1 cellular context compared by ENCODE assay signal in the genomic region with DNA sequence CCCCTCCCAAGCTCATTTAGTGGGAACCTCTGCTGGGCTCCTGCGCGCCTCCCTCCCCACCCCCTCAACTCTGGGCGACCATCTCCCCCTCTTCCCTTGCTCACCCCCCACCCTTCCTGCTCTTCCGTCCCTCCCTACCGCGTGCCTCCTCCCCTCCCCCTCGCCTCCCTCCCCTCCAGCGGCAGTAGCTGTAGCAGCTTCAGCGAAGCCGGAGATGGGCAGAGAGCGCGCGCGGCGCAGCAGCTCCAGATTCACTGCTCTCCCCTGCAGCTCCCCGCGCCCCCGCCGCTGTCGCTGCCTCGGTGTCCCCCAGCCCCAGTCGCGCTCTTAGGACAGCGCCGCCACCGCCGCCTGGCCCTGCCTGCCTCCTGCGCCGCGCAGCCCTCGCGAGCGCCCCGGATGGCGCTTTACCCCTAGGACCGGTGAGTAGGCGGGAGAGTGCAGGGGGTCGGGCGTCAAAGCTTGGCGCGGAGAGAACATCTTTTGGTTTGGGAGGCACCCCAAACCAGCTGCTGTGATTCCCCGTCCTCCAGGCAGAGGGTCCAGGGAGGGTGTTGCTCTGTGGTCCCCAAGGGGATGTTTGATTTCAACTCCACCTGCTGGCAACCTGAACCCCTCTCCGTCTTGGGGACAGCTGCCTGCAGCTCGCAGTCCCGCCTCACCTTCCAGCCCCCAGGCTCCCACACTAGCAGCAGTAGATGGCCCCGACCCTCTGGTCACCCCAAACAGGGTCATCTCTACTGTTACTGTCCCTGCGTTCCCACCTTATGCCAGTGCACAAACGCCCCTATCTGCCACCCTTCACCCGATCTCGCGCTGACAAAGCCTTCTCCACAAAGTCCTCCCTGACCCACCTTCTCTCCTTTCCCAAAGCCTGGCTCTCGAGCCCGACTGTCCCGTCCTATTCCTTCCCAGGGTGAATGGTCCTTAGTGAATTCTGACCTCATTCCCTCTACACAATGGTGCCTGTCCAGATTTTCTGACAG.
TF ChIP-seq lines count a peak whose summit lies in the region.

A gene (plus strand): TSS at position 184 of the 986 bp plus-strand sequence. CDS start 187,182 bp downstream, outside the sequence.

TF ChIP-seq in GM23338, 12 proteins besides CTCF, POLR2A, EP300 and RAD21 (continued from another document):
- TF ChIP-seq, protein P1, sequence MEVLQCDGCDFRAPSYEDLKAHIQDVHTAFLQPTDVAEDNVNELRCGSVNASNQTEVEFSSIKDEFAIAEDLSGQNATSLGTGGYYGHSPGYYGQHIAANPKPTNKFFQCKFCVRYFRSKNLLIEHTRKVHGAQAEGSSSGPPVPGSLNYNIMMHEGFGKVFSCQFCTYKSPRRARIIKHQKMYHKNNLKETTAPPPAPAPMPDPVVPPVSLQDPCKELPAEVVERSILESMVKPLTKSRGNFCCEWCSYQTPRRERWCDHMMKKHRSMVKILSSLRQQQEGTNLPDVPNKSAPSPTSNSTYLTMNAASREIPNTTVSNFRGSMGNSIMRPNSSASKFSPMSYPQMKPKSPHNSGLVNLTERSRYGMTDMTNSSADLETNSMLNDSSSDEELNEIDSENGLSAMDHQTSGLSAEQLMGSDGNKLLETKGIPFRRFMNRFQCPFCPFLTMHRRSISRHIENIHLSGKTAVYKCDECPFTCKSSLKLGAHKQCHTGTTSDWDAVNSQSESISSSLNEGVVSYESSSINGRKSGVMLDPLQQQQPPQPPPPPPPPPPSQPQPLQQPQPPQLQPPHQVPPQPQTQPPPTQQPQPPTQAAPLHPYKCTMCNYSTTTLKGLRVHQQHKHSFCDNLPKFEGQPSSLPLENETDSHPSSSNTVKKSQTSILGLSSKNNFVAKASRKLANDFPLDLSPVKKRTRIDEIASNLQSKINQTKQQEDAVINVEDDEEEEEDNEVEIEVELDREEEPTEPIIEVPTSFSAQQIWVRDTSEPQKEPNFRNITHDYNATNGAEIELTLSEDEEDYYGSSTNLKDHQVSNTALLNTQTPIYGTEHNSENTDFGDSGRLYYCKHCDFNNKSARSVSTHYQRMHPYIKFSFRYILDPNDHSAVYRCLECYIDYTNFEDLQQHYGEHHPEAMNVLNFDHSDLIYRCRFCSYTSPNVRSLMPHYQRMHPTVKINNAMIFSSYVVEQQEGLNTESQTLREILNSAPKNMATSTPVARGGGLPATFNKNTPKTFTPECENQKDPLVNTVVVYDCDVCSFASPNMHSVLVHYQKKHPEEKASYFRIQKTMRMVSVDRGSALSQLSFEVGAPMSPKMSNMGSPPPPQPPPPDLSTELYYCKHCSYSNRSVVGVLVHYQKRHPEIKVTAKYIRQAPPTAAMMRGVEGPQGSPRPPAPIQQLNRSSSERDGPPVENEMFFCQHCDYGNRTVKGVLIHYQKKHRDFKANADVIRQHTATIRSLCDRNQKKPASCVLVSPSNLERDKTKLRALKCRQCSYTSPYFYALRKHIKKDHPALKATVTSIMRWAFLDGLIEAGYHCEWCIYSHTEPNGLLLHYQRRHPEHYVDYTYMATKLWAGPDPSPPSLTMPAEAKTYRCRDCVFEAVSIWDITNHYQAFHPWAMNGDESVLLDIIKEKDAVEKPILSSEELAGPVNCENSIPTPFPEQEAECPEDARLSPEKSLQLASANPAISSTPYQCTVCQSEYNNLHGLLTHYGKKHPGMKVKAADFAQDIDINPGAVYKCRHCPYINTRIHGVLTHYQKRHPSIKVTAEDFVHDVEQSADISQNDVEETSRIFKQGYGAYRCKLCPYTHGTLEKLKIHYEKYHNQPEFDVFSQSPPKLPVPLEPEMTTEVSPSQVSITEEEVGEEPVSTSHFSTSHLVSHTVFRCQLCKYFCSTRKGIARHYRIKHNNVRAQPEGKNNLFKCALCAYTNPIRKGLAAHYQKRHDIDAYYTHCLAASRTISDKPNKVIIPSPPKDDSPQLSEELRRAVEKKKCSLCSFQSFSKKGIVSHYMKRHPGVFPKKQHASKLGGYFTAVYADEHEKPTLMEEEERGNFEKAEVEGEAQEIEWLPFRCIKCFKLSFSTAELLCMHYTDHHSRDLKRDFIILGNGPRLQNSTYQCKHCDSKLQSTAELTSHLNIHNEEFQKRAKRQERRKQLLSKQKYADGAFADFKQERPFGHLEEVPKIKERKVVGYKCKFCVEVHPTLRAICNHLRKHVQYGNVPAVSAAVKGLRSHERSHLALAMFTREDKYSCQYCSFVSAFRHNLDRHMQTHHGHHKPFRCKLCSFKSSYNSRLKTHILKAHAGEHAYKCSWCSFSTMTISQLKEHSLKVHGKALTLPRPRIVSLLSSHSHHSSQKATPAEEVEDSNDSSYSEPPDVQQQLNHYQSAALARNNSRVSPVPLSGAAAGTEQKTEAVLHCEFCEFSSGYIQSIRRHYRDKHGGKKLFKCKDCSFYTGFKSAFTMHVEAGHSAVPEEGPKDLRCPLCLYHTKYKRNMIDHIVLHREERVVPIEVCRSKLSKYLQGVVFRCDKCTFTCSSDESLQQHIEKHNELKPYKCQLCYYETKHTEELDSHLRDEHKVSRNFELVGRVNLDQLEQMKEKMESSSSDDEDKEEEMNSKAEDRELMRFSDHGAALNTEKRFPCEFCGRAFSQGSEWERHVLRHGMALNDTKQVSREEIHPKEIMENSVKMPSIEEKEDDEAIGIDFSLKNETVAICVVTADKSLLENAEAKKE (CRISPR knock-in tag; IDR thresholded peaks at IDR 0.05): 0 out of 2 replicates have a peak, but pooled peaks have one; percentile 27
- TF ChIP-seq EZH2phosphoT487 (IDR thresholded peaks at IDR 0.05; ENCODE audit: unreplicated experiment): no peak
- TF ChIP-seq NANOG (IDR thresholded peaks at IDR 0.05; ENCODE audit: borderline replicate concordance): no peak
- TF ChIP-seq STAT1 (IDR thresholded peaks at IDR 0.05; ENCODE audit: unreplicated experiment): no peak
- no peak for TF ChIP-seq ZNF114 (CRISPR knock-in tag; IDR thresholded peaks at IDR 0.05)
- TF ChIP-seq POLR2AphosphoS5 (IDR thresholded peaks at IDR 0.05; ENCODE audit: low read depth): peak; percentile 70
- TF ChIP-seq, protein P2, sequence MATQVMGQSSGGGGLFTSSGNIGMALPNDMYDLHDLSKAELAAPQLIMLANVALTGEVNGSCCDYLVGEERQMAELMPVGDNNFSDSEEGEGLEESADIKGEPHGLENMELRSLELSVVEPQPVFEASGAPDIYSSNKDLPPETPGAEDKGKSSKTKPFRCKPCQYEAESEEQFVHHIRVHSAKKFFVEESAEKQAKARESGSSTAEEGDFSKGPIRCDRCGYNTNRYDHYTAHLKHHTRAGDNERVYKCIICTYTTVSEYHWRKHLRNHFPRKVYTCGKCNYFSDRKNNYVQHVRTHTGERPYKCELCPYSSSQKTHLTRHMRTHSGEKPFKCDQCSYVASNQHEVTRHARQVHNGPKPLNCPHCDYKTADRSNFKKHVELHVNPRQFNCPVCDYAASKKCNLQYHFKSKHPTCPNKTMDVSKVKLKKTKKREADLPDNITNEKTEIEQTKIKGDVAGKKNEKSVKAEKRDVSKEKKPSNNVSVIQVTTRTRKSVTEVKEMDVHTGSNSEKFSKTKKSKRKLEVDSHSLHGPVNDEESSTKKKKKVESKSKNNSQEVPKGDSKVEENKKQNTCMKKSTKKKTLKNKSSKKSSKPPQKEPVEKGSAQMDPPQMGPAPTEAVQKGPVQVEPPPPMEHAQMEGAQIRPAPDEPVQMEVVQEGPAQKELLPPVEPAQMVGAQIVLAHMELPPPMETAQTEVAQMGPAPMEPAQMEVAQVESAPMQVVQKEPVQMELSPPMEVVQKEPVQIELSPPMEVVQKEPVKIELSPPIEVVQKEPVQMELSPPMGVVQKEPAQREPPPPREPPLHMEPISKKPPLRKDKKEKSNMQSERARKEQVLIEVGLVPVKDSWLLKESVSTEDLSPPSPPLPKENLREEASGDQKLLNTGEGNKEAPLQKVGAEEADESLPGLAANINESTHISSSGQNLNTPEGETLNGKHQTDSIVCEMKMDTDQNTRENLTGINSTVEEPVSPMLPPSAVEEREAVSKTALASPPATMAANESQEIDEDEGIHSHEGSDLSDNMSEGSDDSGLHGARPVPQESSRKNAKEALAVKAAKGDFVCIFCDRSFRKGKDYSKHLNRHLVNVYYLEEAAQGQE (IDR thresholded peaks at IDR 0.05; ENCODE audit: unreplicated experiment): peak; percentile 33
